In the genomic region with DNA sequence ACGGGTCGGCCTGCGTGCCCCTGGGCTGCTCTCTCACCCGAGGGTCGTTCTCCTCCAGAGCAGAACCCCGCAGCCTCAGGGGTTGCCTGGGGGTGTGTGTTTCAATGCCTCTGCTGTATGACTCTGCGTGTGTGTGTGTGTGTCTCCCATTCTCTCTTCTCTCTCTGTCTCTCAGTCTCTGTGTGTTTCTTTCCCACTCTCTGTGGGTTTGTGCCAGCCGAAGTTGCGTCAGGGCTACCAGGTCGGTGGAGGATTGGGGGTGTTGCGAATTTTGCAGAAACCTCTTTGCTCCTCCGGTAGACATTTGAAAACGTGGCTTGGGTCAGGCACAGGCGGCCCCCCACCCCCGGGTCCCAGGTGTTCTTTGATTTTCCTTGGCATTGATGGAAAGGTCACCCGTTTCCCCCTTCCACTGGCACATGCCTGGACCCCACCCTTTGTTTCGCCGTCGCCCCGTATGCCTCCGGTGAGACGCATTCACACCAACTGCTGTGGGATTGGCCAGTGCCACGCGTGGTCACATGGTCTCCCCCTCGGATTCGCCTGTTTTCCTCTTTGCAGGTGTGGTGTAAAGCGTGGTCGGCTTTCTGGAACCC, we compare ENCODE assay signal across 8 cellular contexts.
DNase-seq lines count a peak whose midpoint lies in the region; ATAC-seq, FAIRE-seq and TF ChIP-seq lines count a peak whose summit lies in the region.
"Not testable (repeated sequence)": the region's sequence is repeated elsewhere in the genome, so short reads cannot be mapped to it uniquely, and the experiment has no call there.

No MANE protein-coding gene starts in this region.

- DNase-seq in CD8-positive, alpha-beta T cell, result peak in 4 of 7 experiments; percentile 2 to 45 (median 6)
- DNase-seq in activated CD4-positive, alpha-beta memory T cell treated with anti-CD3 and anti-CD28 coated beads for 36 hours, result peak; percentile 8
- peak; percentile 14 for DNase-seq in activated naive CD4-positive, alpha-beta T cell treated with anti-CD3 and anti-CD28 coated beads, Interleukin-2, amount 50 U/mL, for 16 hours
- DNase-seq in left colon (peak; percentile 0 to 14), psoas muscle (peak; percentile 8 to 24), type B pancreatic cell (ENCODE audit: extremely low spot score, unreplicated experiment) (peak; percentile 67)
- peak in 4 of 9 donors; percentile 0 to 20 (median 11) for DNase-seq in naive thymus-derived CD4-positive, alpha-beta T cell

- H3K27ac Mint-ChIP-seq in CD8-positive, alpha-beta T cell; activated CD4-positive, alpha-beta memory T cell treated with anti-CD3 and anti-CD28 coated beads for 36 hours; naive thymus-derived CD4-positive, alpha-beta T cell; type B pancreatic cell: not testable (repeated sequence)

- not testable (repeated sequence) for H3K27ac ChIP-seq in CD8-positive, alpha-beta T cell (ENCODE audit: low read depth, low read length); naive thymus-derived CD4-positive, alpha-beta T cell (ENCODE audit: low read depth, low read length); psoas muscle

- H3K4me1 Mint-ChIP-seq in CD8-positive, alpha-beta T cell (ENCODE audit: low read depth); activated CD4-positive, alpha-beta memory T cell treated with anti-CD3 and anti-CD28 coated beads for 36 hours (ENCODE audit: low read depth); naive thymus-derived CD4-positive, alpha-beta T cell; type B pancreatic cell (ENCODE audit: unreplicated experiment): not testable (repeated sequence)

- H3K4me1 ChIP-seq in CD8-positive, alpha-beta T cell (ENCODE audit: insufficient read depth, low read length); naive thymus-derived CD4-positive, alpha-beta T cell (ENCODE audit: control insufficient read depth in 2 of 2, insufficient read depth in 2 of 2, low read length in 2 of 2); psoas muscle: not testable (repeated sequence)

- not testable (repeated sequence) for H3K36me3 Mint-ChIP-seq in CD8-positive, alpha-beta T cell; activated CD4-positive, alpha-beta memory T cell treated with anti-CD3 and anti-CD28 coated beads for 36 hours; naive thymus-derived CD4-positive, alpha-beta T cell; type B pancreatic cell

- peak overlapping the region; percentile 45 for H3K4me3 Mint-ChIP-seq in CD8-positive, alpha-beta T cell
- H3K4me3 Mint-ChIP-seq in activated CD4-positive, alpha-beta memory T cell treated with anti-CD3 and anti-CD28 coated beads for 36 hours; type B pancreatic cell: not testable (repeated sequence)
- H3K4me3 Mint-ChIP-seq in naive thymus-derived CD4-positive, alpha-beta T cell, result peak overlapping the region in 3 of 10 donors; percentile 27 to 65 (median 43)

- intact Hi-C loops in CD8-positive, alpha-beta T cell (cut with DNase I, micrococcal nuclease); activated CD4-positive, alpha-beta memory T cell treated with anti-CD3 and anti-CD28 coated beads for 36 hours (cut with micrococcal nuclease); left colon (cut with DNase I, micrococcal nuclease); naive thymus-derived CD4-positive, alpha-beta T cell (cut with micrococcal nuclease); psoas muscle (cut with DNase I): not testable (repeated sequence)

- H3K36me3 ChIP-seq in CD8-positive, alpha-beta T cell (ENCODE audit: insufficient read depth, low read length); naive thymus-derived CD4-positive, alpha-beta T cell (ENCODE audit: control insufficient read depth in 2 of 3, insufficient read depth in 3 of 3, low read length in 3 of 3); psoas muscle (ENCODE audit: insufficient read depth in 1 of 2, low read depth in 1 of 2): not testable (repeated sequence)

- H3K9me3 Mint-ChIP-seq in CD8-positive, alpha-beta T cell; activated CD4-positive, alpha-beta memory T cell treated with anti-CD3 and anti-CD28 coated beads for 36 hours; naive thymus-derived CD4-positive, alpha-beta T cell; type B pancreatic cell: not testable (repeated sequence)

- H3K4me3 ChIP-seq in CD8-positive, alpha-beta T cell (ENCODE audit: low read depth, low read length); naive thymus-derived CD4-positive, alpha-beta T cell (ENCODE audit: low read length); psoas muscle: not testable (repeated sequence)

- ATAC-seq in CD8-positive, alpha-beta T cell; left colon; psoas muscle: not testable (repeated sequence)
- peak; percentile 27 for ATAC-seq in naive thymus-derived CD4-positive, alpha-beta T cell

- H3K9me3 ChIP-seq in CD8-positive, alpha-beta T cell (ENCODE audit: low read length); naive thymus-derived CD4-positive, alpha-beta T cell (ENCODE audit: control insufficient read depth in 2 of 3, low read length in 3 of 3); psoas muscle: not testable (repeated sequence)

- not testable (repeated sequence) for H3K27me3 ChIP-seq in CD8-positive, alpha-beta T cell (ENCODE audit: insufficient read depth, low read length); naive thymus-derived CD4-positive, alpha-beta T cell (ENCODE audit: control insufficient read depth in 2 of 2, insufficient read depth in 2 of 2, low read length in 2 of 2); psoas muscle (ENCODE audit: insufficient read depth in 3 of 3, low read length in 2 of 3)

- CTCF ChIA-PET in CD8-positive, alpha-beta T cell (lab: Charles Lee); activated CD4-positive, alpha-beta memory T cell treated with anti-CD3 and anti-CD28 coated beads for 36 hours (lab: Charles Lee); naive thymus-derived CD4-positive, alpha-beta T cell (lab: Charles Lee): not testable (repeated sequence)

- not testable (repeated sequence) for TF ChIP-seq CTCF in CD8-positive, alpha-beta T cell (IDR thresholded peaks at IDR 0.05); psoas muscle (IDR thresholded peaks at IDR 0.05); type B pancreatic cell (conservative IDR thresholded peaks at IDR 0.05)

- peak; percentile 94 for FAIRE-seq in colon (lab: Jason Lieb, UNC)

- WGBS in psoas muscle, 3 donors, result 22 to 46% (median 37%) methylated on average over 2 to 4 of the region's 28 CpGs

- POLR2A ChIA-PET in CD8-positive, alpha-beta T cell (lab: Charles Lee); activated CD4-positive, alpha-beta memory T cell treated with anti-CD3 and anti-CD28 coated beads for 36 hours (lab: Charles Lee); naive thymus-derived CD4-positive, alpha-beta T cell (lab: Charles Lee): not testable (repeated sequence)

- H3K27me3 Mint-ChIP-seq in CD8-positive, alpha-beta T cell (ENCODE audit: low read depth); activated CD4-positive, alpha-beta memory T cell treated with anti-CD3 and anti-CD28 coated beads for 36 hours; naive thymus-derived CD4-positive, alpha-beta T cell; type B pancreatic cell: not testable (repeated sequence)
